In genomic region chr6:69122407-69122773, GRCh38 we compare ENCODE assay signal across 6 cellular contexts.
"Had no signal": no experiment of that assay in that cellular context is flagged by ENCODE, and none has a peak within 500 bp of the region (broad histone marks: within the 10 kb centered on the region; RNA-seq: fewer than 3 reads in every experiment).

No MANE protein-coding gene starts in this region.

- FAIRE-seq: HTR-8/SVneo had no signal

- H3K4me2 ChIP-seq: KMS-11 had no signal

- H3K9ac ChIP-seq: KMS-11 had no signal

- H3K27ac ChIP-seq: HL-60, KMS-11 had no signal

- DNase-seq: IMR-90, KBM-7, KG1 had no signal
